ENCODE assay signal across 27 cellular contexts in the genomic region with DNA sequence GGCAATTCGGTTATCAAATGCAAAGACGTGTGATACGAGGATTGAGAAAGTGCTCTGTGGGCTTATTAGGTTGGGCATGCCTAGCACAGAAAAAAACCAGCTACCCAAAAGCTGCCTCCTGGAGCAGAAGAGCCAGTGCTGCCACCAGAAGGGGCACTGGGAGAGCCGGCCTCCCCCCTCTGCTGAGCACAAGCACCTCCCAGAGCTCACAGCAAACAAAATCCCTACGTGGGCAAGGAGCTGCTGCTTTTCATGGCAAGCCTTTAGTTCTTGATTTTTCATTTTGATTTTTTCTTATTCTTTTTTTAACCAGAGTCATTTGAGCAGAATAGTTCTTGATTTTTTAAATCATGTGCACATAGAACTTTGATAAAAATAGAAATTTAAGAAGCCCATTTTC. TPM values are rescaled to one million over a fixed set of nuclear protein-coding genes. Genes with fewer than 3 reads are reported as not detected.
DNase-seq lines count a peak whose midpoint lies in the region; ATAC-seq, FAIRE-seq and TF ChIP-seq lines count a peak whose summit lies in the region.
"Had no signal": no experiment of that assay in that cellular context is flagged by ENCODE, and none has a peak within 500 bp of the region (broad histone marks: within the 10 kb centered on the region; RNA-seq: fewer than 3 reads in every experiment).

No MANE protein-coding gene starts in this region.

- FAIRE-seq in HepG2 (lab: Jason Lieb, UNC): no peak
- FAIRE-seq: A549, D721Med, GM12878, GM19239 had no signal

- POLR2A ChIA-PET in HepG2 (lab: Yijun Ruan, JAX): interaction anchor here (0.8 to 1.1 kb wide), 2 partner anchors 12 to 13 kb away, joined by 3 read pairs; a partner anchor contains a TSS

- no TSS peak for BruUV-seq in HepG2 (replicated peaks; lab: Mats Ljungman, UMichigan)

- no peak for DNase-seq in central memory CD8-positive, alpha-beta T cell (ENCODE audit: low spot score in 2 of 2)
- DNase-seq in nephron progenitor cell (no peak), HepG2 (ENCODE audit: low spot score) (no peak), putamen (ENCODE audit: low spot score) (no peak)
- DNase-seq: 8988T; ACHN; AML-193; BE2C; CD4-positive, alpha-beta T cell; CD8-positive, alpha-beta memory T cell; DMS 273 treated with DMSO at 0.1 percent for 48 hours; DMS79; EL; GDM1; H9 had no signal

- no peak for TF ChIP-seq RAD21 in HepG2 (CRISPR knock-in tag; IDR thresholded peaks at IDR 0.05)

- TF ChIP-seq CTCF in KMS-11 (conservative IDR thresholded peaks at IDR 0.05; ENCODE audit: low read depth, low read length) (no peak), parathyroid adenoma (IDR thresholded peaks at IDR 0.05) (no peak), nephron progenitor cell (IDR thresholded peaks at IDR 0.05) (no peak), HepG2 (CRISPR knock-in tag; IDR thresholded peaks at IDR 0.05) (no peak)

- no peaks in the 10 kb centered on the region for H3K9me3 Mint-ChIP-seq in central memory CD8-positive, alpha-beta T cell
- peaks cover 30% of the 10 kb centered on the region for H3K9me3 Mint-ChIP-seq in nephron progenitor cell

- over 99% methylated on average over 5 of the region's 5 CpGs for WGBS in HepG2 (ENCODE audit: low lambda C conversion rate)

- H3K36me3 ChIP-seq in KMS-11 (ENCODE audit: insufficient read depth): peaks cover 3% of the 10 kb centered on the region; the same call in 1 of the 2 replicates
- no peaks in the 10 kb centered on the region for H3K36me3 ChIP-seq in parathyroid adenoma (ENCODE audit: control insufficient read depth, insufficient read depth, low read length)
- H3K36me3 ChIP-seq in skeletal muscle tissue (ENCODE audit: control insufficient read depth in 3 of 3, insufficient read depth in 3 of 3, low read length in 3 of 3): peaks cover 35 to 57% (median 50%) of the 10 kb centered on the region in 3 donors
- peaks cover 26 to 72% of the 10 kb centered on the region in 2 experiments for H3K36me3 ChIP-seq in HepG2 (replicated peaks in 1 of 2; ENCODE audit: control insufficient read depth in 1 of 2, insufficient read depth in 2 of 2, low read length in 2 of 2)

- H3K4me3 ChIP-seq in KMS-11 (IDR thresholded peaks at IDR 0.05; ENCODE audit: insufficient read depth, low read depth, low read length) (no peak overlapping the region), parathyroid adenoma (ENCODE audit: low read depth, low read length) (no peak overlapping the region), skeletal muscle tissue (ENCODE audit: low read length in 3 of 3) (no peak overlapping the region), HepG2 (replicated peaks in 1 of 3; ENCODE audit: insufficient read depth in 1 of 3, low read depth in 2 of 3, low read length in 3 of 3) (no peak overlapping the region)
- H3K4me3 ChIP-seq: A549; BLaER1 treated with 17β-estradiol and CSF1 and Interleukin-3, amounts not matched to agents 10 nM and 100 nM; GM12878; GM23338 had no signal

- intact Hi-C loops in HepG2 (cut with micrococcal nuclease; ENCODE audit: unreplicated experiment): no loop called here

- peaks cover 7% of the 10 kb centered on the region for H3K4me1 Mint-ChIP-seq in central memory CD8-positive, alpha-beta T cell
- peaks cover 6% of the 10 kb centered on the region for H3K4me1 Mint-ChIP-seq in nephron progenitor cell
- H3K4me1 Mint-ChIP-seq: CD14-positive monocyte, GM23338, H9 had no signal

- H3K27ac ChIP-seq in KMS-11: peak overlapping the region; percentile 100
- H3K27ac ChIP-seq in parathyroid adenoma: peak overlapping the region; percentile 50
- peak overlapping the region; percentile 73 for H3K27ac ChIP-seq in skeletal muscle tissue (ENCODE audit: low read depth, low read length)
- no peak overlapping the region for H3K27ac ChIP-seq in HepG2 (ENCODE audit: extremely low read length, insufficient read depth, low read length)
- H3K27ac ChIP-seq: A549; BLaER1 treated with 17β-estradiol and CSF1 and Interleukin-3, amounts not matched to agents 10 nM and 100 nM had no signal

- ATAC-seq in central memory CD8-positive, alpha-beta T cell (replicated peaks; ENCODE audit: extremely low read depth, poor library complexity, severe bottlenecking): no peak
- ATAC-seq in HepG2 (no peak), HG03439 (IDR thresholded peaks at IDR 0.05; ENCODE audit: unreplicated experiment) (no peak)
- ATAC-seq: A549, GM12878, GM23338, HCT116 had no signal

- no peak for TF ChIP-seq POLR2A in HepG2 (IDR thresholded peaks at IDR 0.05; ENCODE audit: insufficient read depth in 1 of 2, low read depth in 2 of 2, low read length in 2 of 2)

- H3K4me2 ChIP-seq in KMS-11 (peak overlapping the region; percentile 13; the same call in 1 of the 2 replicates), parathyroid adenoma (ENCODE audit: low read length) (no peak overlapping the region), HepG2 (ENCODE audit: low read depth, low read length) (no peak overlapping the region)
- H3K4me2 ChIP-seq: A549; BLaER1 treated with 17β-estradiol and CSF1 and Interleukin-3, amounts not matched to agents 10 nM and 100 nM; GM23338 had no signal

- CTCF ChIA-PET in HepG2 (lab: Yijun Ruan, JAX; ENCODE audit: low intra/inter-chr PET ratio, low total read pairs): no interaction called here

- H3K27ac Mint-ChIP-seq in central memory CD8-positive, alpha-beta T cell (ENCODE audit: low read depth): peak overlapping the region; percentile 23
- no peak overlapping the region for H3K27ac Mint-ChIP-seq in nephron progenitor cell
- H3K27ac Mint-ChIP-seq: CD4-positive, alpha-beta T cell; GM23338; H9 had no signal

- H3K9ac ChIP-seq in KMS-11: no peak overlapping the region
- no peak overlapping the region for H3K9ac ChIP-seq in parathyroid adenoma
- H3K9ac ChIP-seq in skeletal muscle tissue (ENCODE audit: low read depth in 1 of 3, low read length in 3 of 3): peak overlapping the region in 1 of 3 donors; percentile 27
- no peak overlapping the region for H3K9ac ChIP-seq in HepG2 (ENCODE audit: insufficient read depth, low read depth, low read length)
- H3K9ac ChIP-seq: BLaER1 treated with 17β-estradiol and CSF1 and Interleukin-3, amounts not matched to agents 10 nM and 100 nM had no signal

- no peaks in the 10 kb centered on the region for H3K79me2 ChIP-seq in KMS-11 (ENCODE audit: insufficient read depth, low read depth)
- H3K79me2 ChIP-seq in parathyroid adenoma: no peaks in the 10 kb centered on the region
- no peaks in the 10 kb centered on the region for H3K79me2 ChIP-seq in HepG2 (ENCODE audit: insufficient read depth, low read length)

- H4K20me1 ChIP-seq in KMS-11 (ENCODE audit: insufficient read depth) (no peaks in the 10 kb centered on the region), HepG2 (ENCODE audit: insufficient read depth, low read length) (no peaks in the 10 kb centered on the region)

- H3K27me3 ChIP-seq in KMS-11 (ENCODE audit: insufficient read depth, low read depth) (no peaks in the 10 kb centered on the region), parathyroid adenoma (ENCODE audit: control insufficient read depth, insufficient read depth, low read length) (no peaks in the 10 kb centered on the region), skeletal muscle tissue (ENCODE audit: control insufficient read depth in 3 of 3, insufficient read depth in 3 of 3, low read length in 3 of 3) (no peaks in the 10 kb centered on the region), HepG2 (ENCODE audit: control insufficient read depth in 1 of 2, insufficient read depth in 2 of 2, low read length in 2 of 2) (no peaks in the 10 kb centered on the region)
- H3K27me3 ChIP-seq: BE2C; BLaER1 treated with 17β-estradiol and CSF1 and Interleukin-3, amounts not matched to agents 10 nM and 100 nM had no signal

- H3K27me3 Mint-ChIP-seq in central memory CD8-positive, alpha-beta T cell: no peaks in the 10 kb centered on the region
- H3K27me3 Mint-ChIP-seq in nephron progenitor cell (ENCODE audit: low read depth, poor library complexity): peaks cover 3% of the 10 kb centered on the region
- H3K27me3 Mint-ChIP-seq: CD4-positive, alpha-beta T cell; CD8-positive, alpha-beta memory T cell had no signal

- H3K9me3 ChIP-seq in parathyroid adenoma (ENCODE audit: control insufficient read depth, low read length) (no peaks in the 10 kb centered on the region), skeletal muscle tissue (ENCODE audit: control insufficient read depth in 3 of 3, low read length in 3 of 3) (no peaks in the 10 kb centered on the region), HepG2 (ENCODE audit: low read length) (no peaks in the 10 kb centered on the region)
- H3K9me3 ChIP-seq: A549, BE2C had no signal

- in situ Hi-C loops in HepG2 (cut with HindIII; ENCODE audit: extremely low pct_ligation_motif_present, low pct_unique_long_range_greater_than_20kb): loop anchor here (10.0 kb wide), 1 partner anchor 134 kb away; a partner anchor contains a TSS

- peaks cover 50% of the 10 kb centered on the region for H3K36me3 Mint-ChIP-seq in central memory CD8-positive, alpha-beta T cell (ENCODE audit: insufficient read depth)
- peaks cover 94% of the 10 kb centered on the region for H3K36me3 Mint-ChIP-seq in nephron progenitor cell (ENCODE audit: low read depth)

- H3K4me1 ChIP-seq in KMS-11 (ENCODE audit: low read depth, poor library complexity, severe bottlenecking): peaks cover 56% of the 10 kb centered on the region
- H3K4me1 ChIP-seq in parathyroid adenoma: peaks cover 4% of the 10 kb centered on the region
- peaks cover 62 to 85% (median 76%) of the 10 kb centered on the region in 3 donors for H3K4me1 ChIP-seq in skeletal muscle tissue (ENCODE audit: control insufficient read depth in 3 of 3, insufficient read depth in 3 of 3, low read length in 3 of 3)
- peaks cover 5% of the 10 kb centered on the region for H3K4me1 ChIP-seq in HepG2 (ENCODE audit: insufficient read depth, low read length)
- H3K4me1 ChIP-seq: A549; BLaER1 treated with 17β-estradiol and CSF1 and Interleukin-3, amounts not matched to agents 10 nM and 100 nM had no signal

- H3K4me3 Mint-ChIP-seq in central memory CD8-positive, alpha-beta T cell: no peak overlapping the region
- H3K4me3 Mint-ChIP-seq in nephron progenitor cell: no peak overlapping the region
- H3K4me3 Mint-ChIP-seq: CD14-positive monocyte; CD4-positive, alpha-beta T cell; CD8-positive, alpha-beta memory T cell; GM23338; H9 had no signal

- no peak for TF ChIP-seq EP300 in HepG2 (IDR thresholded peaks at IDR 0.05; ENCODE audit: low read depth in 2 of 2, low read length in 2 of 2)
- TF ChIP-seq EP300 in HepG2 (CRISPR knock-in tag; IDR thresholded peaks at IDR 0.05; ENCODE audit: borderline replicate concordance): no peak

- no peak overlapping the region for H2AFZ ChIP-seq in KMS-11 (ENCODE audit: low read depth)
- no peak overlapping the region for H2AFZ ChIP-seq in parathyroid adenoma
- no peak overlapping the region for H2AFZ ChIP-seq in HepG2 (ENCODE audit: low read length)
- H2AFZ ChIP-seq: GM23338 had no signal

RNA-seq across cellular contexts. Expression of a gene that starts 12.8 kb away (rescaled TPM):
- total RNA-seq in skeletal muscle tissue (57.9 TPM), HepG2 (2016; rRNA removed; fragmentation: Illumina TruSeq; extraction: Trizol) (45.0 and 45.6 TPM in 2 replicates)
- total RNA-seq in HepG2 (2016; cell fraction: cytosol; rRNA removed; fragmentation: Illumina TruSeq; extraction: Trizol; ENCODE audit: low read depth): 11.4 and 11.5 TPM in 2 replicates
- total RNA-seq in HepG2 (2016; cell fraction: insoluble cytoplasmic fraction; rRNA removed; fragmentation: Illumina TruSeq; extraction: Trizol): 46.3 and 47.2 TPM in 2 replicates
- total RNA-seq in HepG2 (2016; cell fraction: membrane; rRNA removed; fragmentation: Illumina TruSeq; extraction: Trizol): 25.9 and 29.8 TPM in 2 replicates
- total RNA-seq in HepG2 (2016; cell fraction: nucleus; rRNA removed; fragmentation: Illumina TruSeq; extraction: Trizol): 46.8 and 51.8 TPM in 2 replicates
- 51.6 and 52.9 TPM in 2 replicates for polyA plus RNA-seq in HepG2 (2011; rRNA removed)
- 42.4 and 53.0 TPM in 2 replicates for polyA plus RNA-seq in HepG2 (2011; cell fraction: cytosol; rRNA removed)
- polyA plus RNA-seq in HepG2 (2011; cell fraction: nucleus; rRNA removed): 68.4 and 69.6 TPM in 2 replicates
- polyA plus RNA-seq in HepG2 (2012): 36.1 and 41.1 TPM in 2 replicates
- polyA plus RNA-seq in HepG2 (2016; cell fraction: cytosol; fragmentation: Illumina TruSeq; extraction: Trizol; ENCODE audit: low read depth): 6.0 and 7.2 TPM in 2 replicates
- 43.9 and 44.1 TPM in 2 replicates for polyA plus RNA-seq in HepG2 (2016; cell fraction: insoluble cytoplasmic fraction; fragmentation: Illumina TruSeq; extraction: Trizol; ENCODE audit: low read depth)
- polyA plus RNA-seq in HepG2 (2016; cell fraction: membrane; fragmentation: Illumina TruSeq; extraction: Trizol; ENCODE audit: low read depth): 16.2 and 17.9 TPM in 2 replicates
- polyA plus RNA-seq in HepG2 (2016; cell fraction: nucleus; fragmentation: Illumina TruSeq; extraction: Trizol; ENCODE audit: insufficient read depth, low read depth): 85.9 and 93.8 TPM in 2 replicates
- polyA minus RNA-seq in HepG2 (2011; rRNA and poly(A)+ RNA removed; ENCODE audit: low replicate concordance): 74.1 and 168 TPM in 2 replicates
- 31.0 and 34.3 TPM in 2 replicates for polyA minus RNA-seq in HepG2 (2011; cell fraction: cytosol; rRNA and poly(A)+ RNA removed)
- polyA minus RNA-seq in HepG2 (2011; cell fraction: nucleus; rRNA and poly(A)+ RNA removed): 60.8 and 66.2 TPM in 2 replicates

RNA-seq across cellular contexts. Expression of a gene that starts 12.9 kb away (rescaled TPM):
- 14.1 TPM for total RNA-seq in skeletal muscle tissue
- 25.7 and 30.9 TPM in 2 replicates for total RNA-seq in HepG2 (2016; rRNA removed; fragmentation: Illumina TruSeq; extraction: Trizol)
- 4.3 and 4.7 TPM in 2 replicates for total RNA-seq in HepG2 (2016; cell fraction: cytosol; rRNA removed; fragmentation: Illumina TruSeq; extraction: Trizol; ENCODE audit: low read depth)
- total RNA-seq in HepG2 (2016; cell fraction: insoluble cytoplasmic fraction; rRNA removed; fragmentation: Illumina TruSeq; extraction: Trizol): 25.2 and 33.9 TPM in 2 replicates
- total RNA-seq in HepG2 (2016; cell fraction: membrane; rRNA removed; fragmentation: Illumina TruSeq; extraction: Trizol): 11.4 and 12.1 TPM in 2 replicates
- total RNA-seq in HepG2 (2016; cell fraction: nucleus; rRNA removed; fragmentation: Illumina TruSeq; extraction: Trizol): 17.6 and 18.5 TPM in 2 replicates
- 10.2 and 10.4 TPM in 2 replicates for polyA plus RNA-seq in HepG2 (2011; rRNA removed)
- 6.6 and 10.7 TPM in 2 replicates for polyA plus RNA-seq in HepG2 (2011; cell fraction: cytosol; rRNA removed)
- polyA plus RNA-seq in HepG2 (2011; cell fraction: nucleus; rRNA removed): 3.4 and 4.2 TPM in 2 replicates
- polyA plus RNA-seq in HepG2 (2012): 8.2 and 8.8 TPM in 2 replicates
- 3.3 and 3.4 TPM in 2 replicates for polyA plus RNA-seq in HepG2 (2016; cell fraction: cytosol; fragmentation: Illumina TruSeq; extraction: Trizol; ENCODE audit: low read depth)
- 27.7 and 31.2 TPM in 2 replicates for polyA plus RNA-seq in HepG2 (2016; cell fraction: insoluble cytoplasmic fraction; fragmentation: Illumina TruSeq; extraction: Trizol; ENCODE audit: low read depth)
- 6.7 and 7.0 TPM in 2 replicates for polyA plus RNA-seq in HepG2 (2016; cell fraction: membrane; fragmentation: Illumina TruSeq; extraction: Trizol; ENCODE audit: low read depth)
- 14.7 and 15.9 TPM in 2 replicates for polyA plus RNA-seq in HepG2 (2016; cell fraction: nucleus; fragmentation: Illumina TruSeq; extraction: Trizol; ENCODE audit: insufficient read depth, low read depth)
- 2.5 and 4.9 TPM in 2 replicates for polyA minus RNA-seq in HepG2 (2011; rRNA and poly(A)+ RNA removed; ENCODE audit: low replicate concordance)
- 3.3 and 6.6 TPM in 2 replicates for polyA minus RNA-seq in HepG2 (2011; cell fraction: cytosol; rRNA and poly(A)+ RNA removed)
- polyA minus RNA-seq in HepG2 (2011; cell fraction: nucleus; rRNA and poly(A)+ RNA removed): 10.6 and 13.4 TPM in 2 replicates
